Comparison of ENCODE assay signal across 9 cellular contexts in the genomic region with DNA sequence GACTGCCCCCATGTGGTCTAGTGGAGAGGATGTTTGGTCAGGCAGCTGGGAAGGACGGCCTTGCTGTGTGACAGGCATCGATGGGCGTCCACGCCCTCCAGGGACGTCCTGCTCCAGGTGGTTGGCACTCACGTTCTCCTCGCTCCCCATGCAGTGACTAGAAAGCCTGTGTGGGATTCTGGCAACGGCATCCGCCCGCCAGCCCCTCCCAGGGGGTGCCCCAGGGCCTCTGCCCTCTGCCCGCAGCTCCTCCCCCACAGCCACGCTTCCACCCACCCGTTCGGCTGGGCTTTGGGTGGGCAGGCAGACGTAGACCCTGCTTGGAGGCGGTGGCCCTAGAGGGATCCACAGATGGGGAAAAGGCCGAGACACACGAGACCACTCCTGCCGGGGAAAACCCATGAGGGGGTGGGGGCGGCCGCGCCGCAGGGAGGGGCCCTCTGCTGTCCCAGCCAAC. TPM values are rescaled to one million over a fixed set of nuclear protein-coding genes. Genes with fewer than 3 reads are reported as not detected.
DNase-seq lines count a peak whose midpoint lies in the region; ATAC-seq and TF ChIP-seq lines count a peak whose summit lies in the region.
"Had no signal": no experiment of that assay in that cellular context is flagged by ENCODE, and none has a peak within 500 bp of the region (broad histone marks: within the 10 kb centered on the region; RNA-seq: fewer than 3 reads in every experiment).

No MANE protein-coding gene starts in this region.

- intact Hi-C loops in colonic mucosa (cut with DNase I) (no loop called here), vagina (cut with DNase I) (no loop called here)

- no peaks in the 10 kb centered on the region for H3K9me3 ChIP-seq in colonic mucosa
- no peaks in the 10 kb centered on the region for H3K9me3 ChIP-seq in mononuclear cell (ENCODE audit: low read depth, low read length)
- H3K9me3 ChIP-seq in vagina, result no peaks in the 10 kb centered on the region

- H3K4me3 ChIP-seq in colonic mucosa (peak overlapping the region; percentile 44), mononuclear cell (ENCODE audit: low read length) (peak overlapping the region; percentile 47), vagina (peak overlapping the region; percentile 39 to 43)

- H3K4me3 Mint-ChIP-seq in T-helper 2 cell treated with Interferon-gamma antibody and Interleukin-4, amounts not matched to agents 5 μg/mL and 100 μg/mL, for 36 hours, result peak overlapping the region; percentile 65

- H3K36me3 Mint-ChIP-seq in T-helper 2 cell treated with Interferon-gamma antibody and Interleukin-4, amounts not matched to agents 5 μg/mL and 100 μg/mL, for 36 hours (ENCODE audit: low read depth), result peaks cover 12% of the 10 kb centered on the region

- peaks cover 17% of the 10 kb centered on the region for H3K4me1 Mint-ChIP-seq in T-helper 2 cell treated with Interferon-gamma antibody and Interleukin-4, amounts not matched to agents 5 μg/mL and 100 μg/mL, for 36 hours (ENCODE audit: low read depth)

- in situ Hi-C loops in GM13977 (cut with MboI; ENCODE audit: low pct_unique_long_range_greater_than_20kb, low sequenced_read_pairs, unreplicated experiment), result no loop called here

- H3K9ac ChIP-seq in colonic mucosa (ENCODE audit: low read depth in 2 of 2, low read length in 2 of 2), result peak overlapping the region in 1 of 2 donors; percentile 80

- H3K4me1 ChIP-seq in colonic mucosa (peaks cover 4% of the 10 kb centered on the region), mononuclear cell (ENCODE audit: insufficient read depth, low read length) (peaks cover 47% of the 10 kb centered on the region), vagina (peaks cover 16% of the 10 kb centered on the region)

- H3K27ac ChIP-seq in colonic mucosa (no peak overlapping the region), vagina (no peak overlapping the region)

- H3K27me3 ChIP-seq in colonic mucosa (peaks cover under 1% of the 10 kb centered on the region), mononuclear cell (ENCODE audit: insufficient read depth, low read length) (no peaks in the 10 kb centered on the region), vagina (peaks cover 6% of the 10 kb centered on the region)

- DNase-seq in A172 (ENCODE audit: low spot score) (peak; percentile 51), GM13977 (ENCODE audit: low spot score) (peak; percentile 87), colonic mucosa (peak; percentile 64), vagina (ENCODE audit: extremely low spot score in 2 of 2) (no peak), SIG-M5 (lab: John Stamatoyannopoulos, UW) (no peak)
- DNase-seq in T-helper 2 cell treated with Interferon-gamma antibody and Interleukin-4, amounts not matched to agents 5 μg/mL and 100 μg/mL, for 36 hours (ENCODE audit: low spot score), result peak; percentile 57

- H3K9me3 Mint-ChIP-seq in T-helper 2 cell treated with Interferon-gamma antibody and Interleukin-4, amounts not matched to agents 5 μg/mL and 100 μg/mL, for 36 hours, result no peaks in the 10 kb centered on the region

- peak; percentile 25 for ATAC-seq in HG03045 (IDR thresholded peaks at IDR 0.05; ENCODE audit: unreplicated experiment)

- peaks cover 17% of the 10 kb centered on the region for H3K27me3 Mint-ChIP-seq in T-helper 2 cell treated with Interferon-gamma antibody and Interleukin-4, amounts not matched to agents 5 μg/mL and 100 μg/mL, for 36 hours (ENCODE audit: low read depth)

- TF ChIP-seq CTCF in GM13977 (IDR thresholded peaks at IDR 0.05; ENCODE audit: extremely low read depth, insufficient read depth, missing control alignments), result peak; percentile 56
- peak; percentile 40 for TF ChIP-seq CTCF in colonic mucosa (IDR thresholded peaks at IDR 0.05)
- no peak for TF ChIP-seq CTCF in vagina (IDR thresholded peaks at IDR 0.05)

- H3K36me3 ChIP-seq in colonic mucosa (peaks cover 6% of the 10 kb centered on the region), vagina (peaks cover 0 to 35% of the 10 kb centered on the region in 2 donors)

- no peak overlapping the region for H3K27ac Mint-ChIP-seq in T-helper 2 cell treated with Interferon-gamma antibody and Interleukin-4, amounts not matched to agents 5 μg/mL and 100 μg/mL, for 36 hours

- TF ChIP-seq POLR2A in vagina (IDR thresholded peaks at IDR 0.05), result no peak

RNA-seq across cellular contexts. Expression of a gene that starts 4.7 kb away (rescaled TPM):
- not detected in 2 replicates for total RNA-seq in A172 (2014; rRNA removed; shearing (Covaris generic))
- total RNA-seq in colonic mucosa, result not detected
- total RNA-seq in mononuclear cell, result 0.21 TPM
- total RNA-seq in vagina, result not detected
- total RNA-seq: glomerular endothelial cell had no signal

RNA-seq across cellular contexts. Expression of a gene that starts 17.1 kb away (rescaled TPM):
- 0.19 TPM in 1 of 2 replicates, not detected in the other for total RNA-seq in A172 (2014; rRNA removed; shearing (Covaris generic))
- total RNA-seq in colonic mucosa (100 to 1,000 TPM; 368 to 389 TPM), mononuclear cell (388 TPM), vagina (188 TPM)

RNA-seq across cellular contexts. Expression of a gene that starts 29.2 kb away (rescaled TPM):
- total RNA-seq in A172 (2014; rRNA removed; shearing (Covaris generic)), result 53.8 and 56.3 TPM in 2 replicates
- total RNA-seq in colonic mucosa (100 to 1,000 TPM in 1 of 2 donors, 10 to 100 TPM in 1; 86.2 to 132 TPM), mononuclear cell (18.8 TPM), vagina (33.1 TPM)

RNA-seq across cellular contexts. Expression of a gene that starts 52.6 kb away (rescaled TPM):
- total RNA-seq in A172 (2014; rRNA removed; shearing (Covaris generic)), result not detected in 2 replicates
- total RNA-seq in colonic mucosa (under 1 TPM; 0.25 to 0.40 TPM), mononuclear cell (6.0 TPM), vagina (not detected)

Comparison
In these comparisons a context has a peak if more than half of its experiments do, and no peak if none do; other contexts are left out.
1. DNase-seq: peak in A172 (single experiment), GM13977 (single experiment), T-helper 2 cell treated with Interferon-gamma antibody and Interleukin-4, amounts not matched to agents 5 μg/mL and 100 μg/mL, for 36 hours (single experiment) and colonic mucosa (single experiment); none in vagina (0 of 2) and SIG-M5 (single experiment).
2. CTCF ChIP-seq: peak in GM13977 (single experiment) and colonic mucosa (single experiment); none in vagina (0 of 3).
3. RNA of a gene that starts 17.1 kb away (total RNA-seq): 368 to 389 TPM in colonic mucosa, 388 TPM in mononuclear cell (single experiment) and 188 TPM in vagina (single experiment); 0.19 TPM in A172; every median in the first group is over 100 times any median in the second.
4. Peak in every context shown above with its lines, with median percentiles within 50 percentile points of each other: H3K4me3 ChIP-seq.